Comparison of ENCODE assay signal across 16 cellular contexts in genomic region chr10:132699411-132700167, GRCh38.
A peak's percentile ranks its signal among the peaks of the same experiment; 100 is the strongest.
DNase-seq lines count a peak whose midpoint lies in the region; ATAC-seq and TF ChIP-seq lines count a peak whose summit lies in the region.
"Had no signal": no experiment of that assay in that cellular context is flagged by ENCODE, and none has a peak within 500 bp of the region (broad histone marks: within the 10 kb centered on the region; RNA-seq: fewer than 3 reads in every experiment).

No MANE protein-coding gene starts in this region.

- H3K4me3 ChIP-seq in Peyer's patch (no peak overlapping the region), esophagus muscularis mucosa (peak overlapping the region in 1 of 4 donors; percentile 2), transverse colon (no peak overlapping the region)

- 89% methylated on average over 8 of the region's 18 CpGs for WGBS in esophagus muscularis mucosa
- 84% methylated on average over 14 of the region's 18 CpGs; no CpG with 5 or more reads in 1 of the 2 donors for WGBS in transverse colon (ENCODE audit: low coverage in 1 of 2), 2 donors

- H3K27ac ChIP-seq in Peyer's patch: no peak overlapping the region
- H3K27ac ChIP-seq in esophagus muscularis mucosa (replicated peaks in 1 of 4): peak overlapping the region; percentile 68 to 80 (median 75)
- H3K27ac ChIP-seq in transverse colon: peak overlapping the region; percentile 54 to 78 (median 72)
- H3K27ac ChIP-seq: KMS-11, parathyroid adenoma had no signal

- H3K27me3 ChIP-seq in Peyer's patch (no peaks in the 10 kb centered on the region), esophagus muscularis mucosa (peaks cover 0 to 2% (median 0%) of the 10 kb centered on the region in 4 donors), transverse colon (no peaks in the 10 kb centered on the region)

- peaks cover 0 to 11% (median 0%) of the 10 kb centered on the region in 4 donors for H3K4me1 ChIP-seq in Peyer's patch
- H3K4me1 ChIP-seq in esophagus muscularis mucosa: peaks cover 9 to 36% (median 29%) of the 10 kb centered on the region in 4 donors
- peaks cover 8 to 21% (median 18%) of the 10 kb centered on the region in 4 donors for H3K4me1 ChIP-seq in transverse colon
- H3K4me1 ChIP-seq: parathyroid adenoma had no signal

- no peak for TF ChIP-seq POLR2A in Peyer's patch (IDR thresholded peaks at IDR 0.05)
- no peak for TF ChIP-seq POLR2A in esophagus muscularis mucosa (IDR thresholded peaks at IDR 0.05; ENCODE audit: low read depth)
- no peak for TF ChIP-seq POLR2A in transverse colon (IDR thresholded peaks at IDR 0.05)

- H3K36me3 ChIP-seq in Peyer's patch: peaks cover 0 to 17% (median 0%) of the 10 kb centered on the region in 3 donors
- H3K36me3 ChIP-seq in esophagus muscularis mucosa: peaks cover 11 to 53% (median 30%) of the 10 kb centered on the region in 4 donors
- no peaks in the 10 kb centered on the region for H3K36me3 ChIP-seq in transverse colon

- peaks cover 0 to 8% (median 0%) of the 10 kb centered on the region in 4 donors for H3K9me3 ChIP-seq in Peyer's patch
- H3K9me3 ChIP-seq in esophagus muscularis mucosa: peaks cover 0 to 7% (median 0%) of the 10 kb centered on the region in 4 donors
- no peaks in the 10 kb centered on the region for H3K9me3 ChIP-seq in transverse colon

- intact Hi-C loops in esophagus muscularis mucosa (cut with DNase I): no loop called here
- intact Hi-C loops in transverse colon (cut with DNase I; ENCODE audit: low total_unique reads): no loop called here

- ATAC-seq in GM21825 (IDR thresholded peaks at IDR 0.05; ENCODE audit: unreplicated experiment): no peak
- ATAC-seq in GM21723 (IDR thresholded peaks at IDR 0.05; ENCODE audit: unreplicated experiment): no peak
- no peak for ATAC-seq in GM19397 (IDR thresholded peaks at IDR 0.05; ENCODE audit: unreplicated experiment)

- TF ChIP-seq CTCF in Peyer's patch (IDR thresholded peaks at IDR 0.05) (no peak), esophagus muscularis mucosa (IDR thresholded peaks at IDR 0.05) (no peak), transverse colon (IDR thresholded peaks at IDR 0.05) (no peak)

- in situ Hi-C loops in transverse colon (cut with MboI; ENCODE audit: low pct_ligation_motif_present in 1 of 4, low pct_unique_long_range_greater_than_20kb in 1 of 4, low sequenced_read_pairs in 3 of 4): no loop called here

- DNase-seq in Peyer's patch (peak in 2 of 3 donors; percentile 29 to 36), esophagus muscularis mucosa (ENCODE audit: extremely low spot score) (no peak), mesenteric fat pad (ENCODE audit: low spot score) (peak; percentile 89), transverse colon (no peak), kidney tubule cell (ENCODE audit: low spot score) (no peak)
- DNase-seq: activated CD4-positive, alpha-beta T cell treated with anti-CD3 and anti-CD28 coated beads for 1 hour; activated CD8-positive, alpha-beta memory T cell treated with anti-CD3 and anti-CD28 coated beads, Interleukin-2, amount 50 U/mL, for 48 hours; activated naive CD4-positive, alpha-beta T cell treated with Interleukin-2 at 50 U/mL for 16 hours; C1 segment of cervical spinal cord; NK-92 treated with Interleukin-12 subunit alpha and Interleukin-12 subunit beta, amount 100 ng/mL, for 24 hours; SIG-M5 had no signal

- no peak for TF ChIP-seq EP300 in esophagus muscularis mucosa (IDR thresholded peaks at IDR 0.05)
- TF ChIP-seq EP300 in transverse colon (IDR thresholded peaks at IDR 0.05; ENCODE audit: low read depth): no peak

Comparison
In these comparisons a context has a peak if more than half of its experiments do, and no peak if none do; other contexts are left out.
1. DNase-seq: peak in Peyer's patch (2 of 3) and mesenteric fat pad (single experiment); none in esophagus muscularis mucosa (single experiment), transverse colon (single experiment) and kidney tubule cell (single experiment).
2. H3K27ac ChIP-seq: peak in esophagus muscularis mucosa (4 of 4) and transverse colon (4 of 4); none in Peyer's patch (0 of 4).